ENCODE assay signal across 24 cellular contexts in the genomic region with DNA sequence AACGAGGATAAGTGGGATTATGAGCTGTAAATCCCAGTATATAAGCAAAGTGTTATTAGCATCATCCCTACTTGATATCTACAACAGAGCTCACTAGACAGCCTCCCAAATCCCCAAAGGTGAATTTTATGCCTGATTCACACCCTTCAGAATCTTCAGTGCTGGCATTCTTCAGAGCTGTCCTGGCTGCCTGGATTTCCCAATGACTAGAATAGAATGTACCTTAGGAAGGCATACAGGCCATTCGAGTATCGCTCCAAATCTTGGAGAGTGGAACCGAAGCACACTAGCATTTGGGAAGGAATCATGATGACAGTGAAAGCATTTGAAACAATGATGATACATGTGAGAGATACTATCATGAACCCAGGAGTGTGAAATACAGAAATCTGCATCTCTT. TPM values are rescaled to one million over a fixed set of nuclear protein-coding genes. Genes with fewer than 3 reads are reported as not detected.
DNase-seq lines count a peak whose midpoint lies in the region; ATAC-seq, FAIRE-seq and TF ChIP-seq lines count a peak whose summit lies in the region.
"Had no signal": no experiment of that assay in that cellular context is flagged by ENCODE, and none has a peak within 500 bp of the region (broad histone marks: within the 10 kb centered on the region; RNA-seq: fewer than 3 reads in every experiment).

No MANE protein-coding gene starts in this region.

- TF ChIP-seq CTCF in left ventricle myocardium inferior (IDR thresholded peaks at IDR 0.05; ENCODE audit: borderline replicate concordance) (no peak), right atrium auricular region (IDR thresholded peaks at IDR 0.05) (no peak), psoas muscle (IDR thresholded peaks at IDR 0.05) (no peak), GM23338 (conservative IDR thresholded peaks at IDR 0.05; ENCODE audit: low read depth in 2 of 2) (no peak)

- H3K4me1 ChIP-seq in left ventricle myocardium inferior (peaks cover 61% of the 10 kb centered on the region), right atrium auricular region (peaks cover 0 to 48% of the 10 kb centered on the region in 2 donors), psoas muscle (peaks cover 48% of the 10 kb centered on the region), GM23338 (ENCODE audit: insufficient read depth) (no peaks in the 10 kb centered on the region)
- H3K4me1 ChIP-seq: A549, Caco-2 had no signal

- peak; percentile 6 to 48 for DNase-seq in NCI-H524 (lab: John Stamatoyannopoulos, UW)
- DNase-seq in NCI-H524 treated with DMSO at 0.1 percent for 48 hours (lab: John Stamatoyannopoulos, UW): no peak
- DNase-seq in left ventricle myocardium inferior: no peak
- DNase-seq in right atrium auricular region (ENCODE audit: low spot score): no peak
- no peak for DNase-seq in memory B cell (ENCODE audit: low spot score in 2 of 2)
- DNase-seq in psoas muscle: no peak
- DNase-seq in H54 (ENCODE audit: insufficient read length, low spot score): no peak
- DNase-seq in GM23338 (ENCODE audit: low spot score): no peak
- DNase-seq: AML-193; Caco-2; Calu3; CD4-positive, alpha-beta T cell; CD8-positive, alpha-beta T cell; DMS79 treated with DMSO at 0.1 percent for 48 hours; GF-D8 had no signal

- H3K9me3 ChIP-seq in left ventricle myocardium inferior (replicated peaks): no peaks in the 10 kb centered on the region
- H3K9me3 ChIP-seq in right atrium auricular region: no peaks in the 10 kb centered on the region
- H3K9me3 ChIP-seq in psoas muscle: no peaks in the 10 kb centered on the region
- H3K9me3 ChIP-seq: A549, Caco-2 had no signal

- ATAC-seq in memory B cell (ENCODE audit: low read depth) (no peak), psoas muscle (peak in 3 of 4 donors; percentile 60 to 79 (median 66)), GM23338 (no peak)
- ATAC-seq: A549; CD8-positive, alpha-beta T cell had no signal

- H3K27ac ChIP-seq in left ventricle myocardium inferior (replicated peaks): peak overlapping the region; percentile 28
- H3K27ac ChIP-seq in right atrium auricular region: peak overlapping the region in 1 of 2 donors; percentile 34
- H3K27ac ChIP-seq in psoas muscle: no peak overlapping the region
- no peak overlapping the region for H3K27ac ChIP-seq in GM23338 (ENCODE audit: low read depth)
- H3K27ac ChIP-seq: 22Rv1; A549; BLaER1 treated with 17β-estradiol and CSF1 and Interleukin-3, amounts not matched to agents 10 nM and 100 nM; C4-2B had no signal

- FAIRE-seq in H54 (lab: Jason Lieb, UNC): no peak
- FAIRE-seq: A549, D721Med, G401.6, GM12891, GM19239 had no signal

- H3K27me3 ChIP-seq in left ventricle myocardium inferior (ENCODE audit: low read depth): no peaks in the 10 kb centered on the region
- no peaks in the 10 kb centered on the region for H3K27me3 ChIP-seq in right atrium auricular region
- no peaks in the 10 kb centered on the region for H3K27me3 ChIP-seq in psoas muscle (ENCODE audit: insufficient read depth in 3 of 3, low read length in 2 of 3)
- H3K27me3 ChIP-seq in GM23338 (ENCODE audit: insufficient read depth): no peaks in the 10 kb centered on the region
- H3K27me3 ChIP-seq: BLaER1 treated with 17β-estradiol and CSF1 and Interleukin-3, amounts not matched to agents 10 nM and 100 nM had no signal

- H3K4me3 Mint-ChIP-seq in memory B cell (no peak overlapping the region), GM23338 (no peak overlapping the region)
- H3K4me3 Mint-ChIP-seq: B cell; CD4-positive, alpha-beta T cell; CD8-positive, alpha-beta T cell had no signal

- intact Hi-C loops in left ventricle myocardium inferior (cut with micrococcal nuclease): no loop called here
- intact Hi-C loops in psoas muscle (cut with DNase I): no loop called here

- H3K36me3 ChIP-seq in left ventricle myocardium inferior (no peaks in the 10 kb centered on the region), right atrium auricular region (no peaks in the 10 kb centered on the region), psoas muscle (ENCODE audit: insufficient read depth in 1 of 2, low read depth in 1 of 2) (no peaks in the 10 kb centered on the region), GM23338 (ENCODE audit: insufficient read depth) (no peaks in the 10 kb centered on the region)

- no peaks in the 10 kb centered on the region for H3K27me3 Mint-ChIP-seq in memory B cell
- H3K27me3 Mint-ChIP-seq in GM23338 (ENCODE audit: insufficient read depth, low read depth, poor library complexity): no peaks in the 10 kb centered on the region
- H3K27me3 Mint-ChIP-seq: B cell; CD4-positive, alpha-beta T cell had no signal

- peaks cover 1% of the 10 kb centered on the region for H3K9me3 Mint-ChIP-seq in memory B cell
- H3K9me3 Mint-ChIP-seq in GM23338: no peaks in the 10 kb centered on the region
- H3K9me3 Mint-ChIP-seq: CD8-positive, alpha-beta T cell had no signal

- no peak for TF ChIP-seq POLR2A in H54 (IDR thresholded peaks at IDR 0.05; ENCODE audit: low read depth, low read length)

- H2AFZ ChIP-seq in GM23338: no peak overlapping the region

- H3K4me1 Mint-ChIP-seq in memory B cell (peaks cover 13% of the 10 kb centered on the region), GM23338 (peaks cover 3% of the 10 kb centered on the region; the same call in 1 of the 3 replicates)

- H3K4me3 ChIP-seq in left ventricle myocardium inferior: no peak overlapping the region
- H3K4me3 ChIP-seq in right atrium auricular region: no peak overlapping the region
- no peak overlapping the region for H3K4me3 ChIP-seq in psoas muscle
- H3K4me3 ChIP-seq in GM23338: no peak overlapping the region
- H3K4me3 ChIP-seq: A549; BLaER1 treated with 17β-estradiol and CSF1 and Interleukin-3, amounts not matched to agents 10 nM and 100 nM had no signal

- H3K9me2 ChIP-seq in GM23338 (ENCODE audit: insufficient read depth): no peaks in the 10 kb centered on the region

- H4K20me1 ChIP-seq in GM23338 (replicated peaks; ENCODE audit: insufficient read depth): peaks cover 17% of the 10 kb centered on the region

- H3K36me3 Mint-ChIP-seq in memory B cell (peaks cover 12% of the 10 kb centered on the region), GM23338 (ENCODE audit: low read depth) (no peaks in the 10 kb centered on the region; the same call in 2 of the 3 replicates)

- H3K27ac Mint-ChIP-seq in memory B cell: peak overlapping the region; percentile 69
- no peak overlapping the region for H3K27ac Mint-ChIP-seq in GM23338
- H3K27ac Mint-ChIP-seq: B cell; CD4-positive, alpha-beta T cell had no signal

- H3F3A ChIP-seq in GM23338 (replicated peaks; ENCODE audit: low read depth): no peaks in the 10 kb centered on the region

- peaks cover 44% of the 10 kb centered on the region for H3K79me2 ChIP-seq in GM23338 (replicated peaks; ENCODE audit: insufficient read depth)

- H3K4me2 ChIP-seq in GM23338: no peak overlapping the region
- H3K4me2 ChIP-seq: A549; BLaER1 treated with 17β-estradiol and CSF1 and Interleukin-3, amounts not matched to agents 10 nM and 100 nM had no signal

- WGBS in psoas muscle, 3 donors: 46 to 78% (median 60%) methylated on average over 4 of the region's 4 CpGs

TF ChIP-seq in GM23338, 12 proteins besides CTCF, POLR2A, EP300 and RAD21 (continues in another document):
- TF ChIP-seq ZNF114 (CRISPR knock-in tag; IDR thresholded peaks at IDR 0.05) (no peak), EZH2phosphoT487 (IDR thresholded peaks at IDR 0.05; ENCODE audit: unreplicated experiment) (no peak), CREB1 (CRISPR knock-in tag; IDR thresholded peaks at IDR 0.05; ENCODE audit: low read depth) (no peak), JUNB (IDR thresholded peaks at IDR 0.05; ENCODE audit: unreplicated experiment) (no peak), EZH2 (IDR thresholded peaks at IDR 0.05; ENCODE audit: low read depth, unreplicated experiment) (no peak)

RNA-seq across cellular contexts. Expression of gene ZBTB40, which starts 22.3 kb away (rescaled TPM):
- total RNA-seq in left ventricle myocardium inferior (17.9 TPM), right atrium auricular region (10 to 100 TPM; 10.4 to 12.5 TPM), psoas muscle (10 to 100 TPM in 3 of 4 donors, 1 to 10 TPM in 1; 7.2 to 14.1 (median 10.3) TPM)
- polyA plus RNA-seq in psoas muscle (10 to 100 TPM in 1 of 3 donors, 1 to 10 TPM in 2; 3.8 to 11.4 (median 4.1) TPM), GM23338 (2016; fragmentation: Nextera tagmentation; extraction: Ambion mirVana) (3.1 TPM in 2 replicates)
- total RNA-seq in GM23338 (2014; rRNA removed; shearing (Covaris generic)): 22.1 and 22.7 TPM in 2 replicates

Comparison
In these comparisons a context has a peak if more than half of its experiments do, and no peak if none do; other contexts are left out.
1. DNase-seq: peak in NCI-H524 (2 of 2); none in NCI-H524 treated with DMSO at 0.1 percent for 48 hours (single experiment), left ventricle myocardium inferior (single experiment), right atrium auricular region (single experiment), memory B cell (0 of 2), psoas muscle (0 of 2), H54 (single experiment) and GM23338 (single experiment).
2. ATAC-seq: peak in psoas muscle (3 of 4); none in memory B cell (single experiment) and GM23338 (single experiment).